1 cellular context compared by ENCODE assay signal in the genomic region with DNA sequence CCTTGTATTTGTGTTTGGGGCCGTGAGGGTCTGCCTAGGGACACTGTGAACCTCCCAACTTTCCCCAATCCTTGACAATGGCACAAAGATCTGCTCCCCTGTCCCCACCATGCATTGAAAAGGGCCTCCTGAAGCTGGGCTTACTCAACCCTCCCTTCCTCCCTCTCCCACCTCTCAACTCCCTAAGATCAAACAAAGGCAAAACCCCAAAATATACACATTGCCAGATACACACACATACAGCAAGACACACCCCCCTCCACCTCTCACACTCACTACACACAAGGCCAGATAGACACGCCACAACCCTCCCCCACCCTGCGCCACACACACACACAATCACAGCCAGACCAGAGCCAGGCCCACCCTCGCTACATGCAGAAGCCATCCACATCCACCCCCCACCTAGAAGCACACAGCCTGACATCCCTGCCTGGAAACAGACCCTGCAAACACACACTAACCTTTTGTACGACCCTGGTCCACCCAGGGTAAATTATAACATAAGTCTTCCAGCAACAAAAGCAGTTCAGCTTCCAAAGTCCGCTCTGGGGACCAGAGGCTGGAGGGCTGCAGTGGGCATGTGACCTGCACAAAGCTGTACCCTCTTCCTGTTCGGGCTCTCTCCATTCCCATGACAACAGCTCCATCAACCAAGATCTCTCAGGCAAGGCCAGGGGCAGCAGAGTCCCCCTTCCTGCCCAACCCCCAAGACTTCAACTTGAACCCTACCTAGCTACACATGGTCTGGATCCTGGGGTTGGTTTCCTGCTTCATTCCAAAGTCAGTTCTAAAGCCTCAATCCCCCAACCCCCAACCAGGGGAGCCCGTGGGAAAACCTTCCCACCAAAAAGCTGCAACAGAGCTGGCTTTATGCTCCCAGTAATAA.
TF ChIP-seq lines count a peak whose summit lies in the region.

No MANE protein-coding gene starts in this region.

TF ChIP-seq in HepG2, 621 proteins besides CTCF, POLR2A, EP300 and RAD21 (continued from another document and continues in another):
- TF ChIP-seq, protein P1, sequence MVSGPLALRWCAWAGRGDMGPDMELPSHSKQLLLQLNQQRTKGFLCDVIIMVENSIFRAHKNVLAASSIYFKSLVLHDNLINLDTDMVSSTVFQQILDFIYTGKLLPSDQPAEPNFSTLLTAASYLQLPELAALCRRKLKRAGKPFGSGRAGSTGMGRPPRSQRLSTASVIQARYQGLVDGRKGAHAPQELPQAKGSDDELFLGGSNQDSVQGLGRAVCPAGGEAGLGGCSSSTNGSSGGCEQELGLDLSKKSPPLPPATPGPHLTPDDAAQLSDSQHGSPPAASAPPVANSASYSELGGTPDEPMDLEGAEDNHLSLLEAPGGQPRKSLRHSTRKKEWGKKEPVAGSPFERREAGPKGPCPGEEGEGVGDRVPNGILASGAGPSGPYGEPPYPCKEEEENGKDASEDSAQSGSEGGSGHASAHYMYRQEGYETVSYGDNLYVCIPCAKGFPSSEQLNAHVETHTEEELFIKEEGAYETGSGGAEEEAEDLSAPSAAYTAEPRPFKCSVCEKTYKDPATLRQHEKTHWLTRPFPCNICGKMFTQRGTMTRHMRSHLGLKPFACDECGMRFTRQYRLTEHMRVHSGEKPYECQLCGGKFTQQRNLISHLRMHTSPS (CRISPR knock-in tag; IDR thresholded peaks at IDR 0.05; ENCODE audit: low read depth), result no peak
- TF ChIP-seq, protein P2, sequence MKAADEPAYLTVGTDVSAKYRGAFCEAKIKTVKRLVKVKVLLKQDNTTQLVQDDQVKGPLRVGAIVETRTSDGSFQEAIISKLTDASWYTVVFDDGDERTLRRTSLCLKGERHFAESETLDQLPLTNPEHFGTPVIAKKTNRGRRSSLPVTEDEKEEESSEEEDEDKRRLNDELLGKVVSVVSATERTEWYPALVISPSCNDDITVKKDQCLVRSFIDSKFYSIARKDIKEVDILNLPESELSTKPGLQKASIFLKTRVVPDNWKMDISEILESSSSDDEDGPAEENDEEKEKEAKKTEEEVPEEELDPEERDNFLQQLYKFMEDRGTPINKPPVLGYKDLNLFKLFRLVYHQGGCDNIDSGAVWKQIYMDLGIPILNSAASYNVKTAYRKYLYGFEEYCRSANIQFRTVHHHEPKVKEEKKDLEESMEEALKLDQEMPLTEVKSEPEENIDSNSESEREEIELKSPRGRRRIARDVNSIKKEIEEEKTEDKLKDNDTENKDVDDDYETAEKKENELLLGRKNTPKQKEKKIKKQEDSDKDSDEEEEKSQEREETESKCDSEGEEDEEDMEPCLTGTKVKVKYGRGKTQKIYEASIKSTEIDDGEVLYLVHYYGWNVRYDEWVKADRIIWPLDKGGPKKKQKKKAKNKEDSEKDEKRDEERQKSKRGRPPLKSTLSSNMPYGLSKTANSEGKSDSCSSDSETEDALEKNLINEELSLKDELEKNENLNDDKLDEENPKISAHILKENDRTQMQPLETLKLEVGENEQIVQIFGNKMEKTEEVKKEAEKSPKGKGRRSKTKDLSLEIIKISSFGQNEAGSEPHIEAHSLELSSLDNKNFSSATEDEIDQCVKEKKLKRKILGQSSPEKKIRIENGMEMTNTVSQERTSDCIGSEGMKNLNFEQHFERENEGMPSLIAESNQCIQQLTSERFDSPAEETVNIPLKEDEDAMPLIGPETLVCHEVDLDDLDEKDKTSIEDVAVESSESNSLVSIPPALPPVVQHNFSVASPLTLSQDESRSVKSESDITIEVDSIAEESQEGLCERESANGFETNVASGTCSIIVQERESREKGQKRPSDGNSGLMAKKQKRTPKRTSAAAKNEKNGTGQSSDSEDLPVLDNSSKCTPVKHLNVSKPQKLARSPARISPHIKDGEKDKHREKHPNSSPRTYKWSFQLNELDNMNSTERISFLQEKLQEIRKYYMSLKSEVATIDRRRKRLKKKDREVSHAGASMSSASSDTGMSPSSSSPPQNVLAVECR (CRISPR knock-in tag; IDR thresholded peaks at IDR 0.05; ENCODE audit: borderline replicate concordance), result peak; percentile 86; the same call in 1 of the 2 replicates
- 0 out of 2 replicates have a peak, but pooled peaks have one; percentile 34 for TF ChIP-seq REL (CRISPR knock-in tag; conservative IDR thresholded peaks at IDR 0.05)
- TF ChIP-seq MAFK (conservative IDR thresholded peaks at IDR 0.05 in 1 of 2, IDR thresholded peaks at IDR 0.05 in 1 of 2; ENCODE audit: low read length in 2 of 2), result no peak
- TF ChIP-seq TCF7L2 (IDR thresholded peaks at IDR 0.05; ENCODE audit: low read depth, low read length), result no peak
- TF ChIP-seq MED13 (CRISPR knock-in tag; IDR thresholded peaks at IDR 0.05), result peak; percentile 52; the same call in 1 of the 2 replicates
- no peak for TF ChIP-seq ZNF138 (CRISPR knock-in tag; IDR thresholded peaks at IDR 0.05; ENCODE audit: low read depth)
- TF ChIP-seq, protein P3, sequence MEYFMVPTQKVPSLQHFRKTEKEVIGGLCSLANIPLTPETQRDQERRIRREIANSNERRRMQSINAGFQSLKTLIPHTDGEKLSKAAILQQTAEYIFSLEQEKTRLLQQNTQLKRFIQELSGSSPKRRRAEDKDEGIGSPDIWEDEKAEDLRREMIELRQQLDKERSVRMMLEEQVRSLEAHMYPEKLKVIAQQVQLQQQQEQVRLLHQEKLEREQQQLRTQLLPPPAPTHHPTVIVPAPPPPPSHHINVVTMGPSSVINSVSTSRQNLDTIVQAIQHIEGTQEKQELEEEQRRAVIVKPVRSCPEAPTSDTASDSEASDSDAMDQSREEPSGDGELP (IDR thresholded peaks at IDR 0.05; ENCODE audit: borderline replicate concordance, low read depth), result peak; percentile 46; the same call in 1 of the 2 replicates
- TF ChIP-seq NFKBIZ (CRISPR knock-in tag; IDR thresholded peaks at IDR 0.05), result no peak; the same call in 1 of the 2 replicates
- TF ChIP-seq HNF4A (CRISPR knock-in tag; IDR thresholded peaks at IDR 0.05), result peak; percentile 97
- TF ChIP-seq ZNF256 (CRISPR knock-in tag; conservative IDR thresholded peaks at IDR 0.05), result no peak
- TF ChIP-seq FOXC1 (CRISPR knock-in tag; IDR thresholded peaks at IDR 0.05; ENCODE audit: borderline replicate concordance), result no peak
- TF ChIP-seq SOX6 (IDR thresholded peaks at IDR 0.05), result no peak
- TF ChIP-seq SOX6 (CRISPR knock-in tag; IDR thresholded peaks at IDR 0.05), result peak; percentile 94
- TF ChIP-seq ZNF644 (CRISPR knock-in tag; IDR thresholded peaks at IDR 0.05; ENCODE audit: low read depth), result peak; percentile 46; the same call in 1 of the 2 replicates
- TF ChIP-seq DBP (CRISPR knock-in tag; IDR thresholded peaks at IDR 0.05; ENCODE audit: not compliant biosample characterization), result no peak
- peak; percentile 91; the same call in 1 of the 3 replicates for TF ChIP-seq MXI1 (IDR thresholded peaks at IDR 0.05; ENCODE audit: borderline replicate concordance, low read depth, low read length)
- TF ChIP-seq, protein P4, sequence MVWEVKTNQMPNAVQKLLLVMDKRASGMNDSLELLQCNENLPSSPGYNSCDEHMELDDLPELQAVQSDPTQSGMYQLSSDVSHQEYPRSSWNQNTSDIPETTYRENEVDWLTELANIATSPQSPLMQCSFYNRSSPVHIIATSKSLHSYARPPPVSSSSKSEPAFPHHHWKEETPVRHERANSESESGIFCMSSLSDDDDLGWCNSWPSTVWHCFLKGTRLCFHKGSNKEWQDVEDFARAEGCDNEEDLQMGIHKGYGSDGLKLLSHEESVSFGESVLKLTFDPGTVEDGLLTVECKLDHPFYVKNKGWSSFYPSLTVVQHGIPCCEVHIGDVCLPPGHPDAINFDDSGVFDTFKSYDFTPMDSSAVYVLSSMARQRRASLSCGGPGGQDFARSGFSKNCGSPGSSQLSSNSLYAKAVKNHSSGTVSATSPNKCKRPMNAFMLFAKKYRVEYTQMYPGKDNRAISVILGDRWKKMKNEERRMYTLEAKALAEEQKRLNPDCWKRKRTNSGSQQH (CRISPR knock-in tag; IDR thresholded peaks at IDR 0.05; ENCODE audit: low read depth), result peak; percentile 66; the same call in 1 of the 2 replicates
- TF ChIP-seq CBX2 (IDR thresholded peaks at IDR 0.05; ENCODE audit: low read depth, low read length), result no peak
- TF ChIP-seq CBX2 (CRISPR knock-in tag; IDR thresholded peaks at IDR 0.05; ENCODE audit: low read depth), result no peak
- peak; percentile 25; the same call in 1 of the 2 replicates for TF ChIP-seq ZMYM3 (CRISPR knock-in tag; IDR thresholded peaks at IDR 0.05)
- TF ChIP-seq RFX3 (CRISPR knock-in tag; IDR thresholded peaks at IDR 0.05), result peak; percentile 94
- no peak for TF ChIP-seq HNRNPLL (IDR thresholded peaks at IDR 0.05; ENCODE audit: low read depth, low read length, poor library complexity, severe bottlenecking)
- TF ChIP-seq MATR3 (CRISPR knock-in tag; IDR thresholded peaks at IDR 0.05), result no peak
- no peak for TF ChIP-seq PHF20 (CRISPR knock-in tag; IDR thresholded peaks at IDR 0.05)
- TF ChIP-seq ZNF772 (CRISPR knock-in tag; IDR thresholded peaks at IDR 0.05), result peak; percentile 54; the same call in 1 of the 2 replicates
- peak; percentile 86 for TF ChIP-seq ZNF792 (CRISPR knock-in tag; IDR thresholded peaks at IDR 0.05)
- TF ChIP-seq FOSL1 (CRISPR knock-in tag; IDR thresholded peaks at IDR 0.05; ENCODE audit: borderline replicate concordance), result no peak
- TF ChIP-seq SYNCRIP (IDR thresholded peaks at IDR 0.05; ENCODE audit: insufficient read depth, low read depth, low read length), result no peak
- TF ChIP-seq NBN (conservative IDR thresholded peaks at IDR 0.05), result no peak
- no peak for TF ChIP-seq HDAC6 (IDR thresholded peaks at IDR 0.05; ENCODE audit: low read depth, low read length)
- no peak for TF ChIP-seq ZNF773 (CRISPR knock-in tag; IDR thresholded peaks at IDR 0.05; ENCODE audit: borderline replicate concordance)
- no peak; the same call in 1 of the 2 replicates for TF ChIP-seq ZBTB33 (CRISPR knock-in tag; IDR thresholded peaks at IDR 0.05)
- TF ChIP-seq ARHGAP35 (CRISPR knock-in tag; IDR thresholded peaks at IDR 0.05; ENCODE audit: borderline replicate concordance), result no peak
- TF ChIP-seq PRMT3 (CRISPR knock-in tag; IDR thresholded peaks at IDR 0.05; ENCODE audit: borderline replicate concordance, low read depth), result no peak
- TF ChIP-seq ZNF615 (CRISPR knock-in tag; IDR thresholded peaks at IDR 0.05; ENCODE audit: borderline replicate concordance), result 0 out of 2 replicates have a peak, but pooled peaks have one; percentile 26
- TF ChIP-seq ZSCAN25 (CRISPR knock-in tag; IDR thresholded peaks at IDR 0.05), result peak; percentile 57; the same call in 1 of the 2 replicates
- no peak for TF ChIP-seq ZNF329 (CRISPR knock-in tag; IDR thresholded peaks at IDR 0.05; ENCODE audit: low read depth)
- peak; percentile 93 for TF ChIP-seq RFX1 (IDR thresholded peaks at IDR 0.05)
- TF ChIP-seq ZNF335 (CRISPR knock-in tag; IDR thresholded peaks at IDR 0.05), result peak; percentile 83; the same call in 1 of the 2 replicates
- peak; percentile 90 for TF ChIP-seq ELF1 (CRISPR knock-in tag; IDR thresholded peaks at IDR 0.05)
- TF ChIP-seq, protein P5, sequence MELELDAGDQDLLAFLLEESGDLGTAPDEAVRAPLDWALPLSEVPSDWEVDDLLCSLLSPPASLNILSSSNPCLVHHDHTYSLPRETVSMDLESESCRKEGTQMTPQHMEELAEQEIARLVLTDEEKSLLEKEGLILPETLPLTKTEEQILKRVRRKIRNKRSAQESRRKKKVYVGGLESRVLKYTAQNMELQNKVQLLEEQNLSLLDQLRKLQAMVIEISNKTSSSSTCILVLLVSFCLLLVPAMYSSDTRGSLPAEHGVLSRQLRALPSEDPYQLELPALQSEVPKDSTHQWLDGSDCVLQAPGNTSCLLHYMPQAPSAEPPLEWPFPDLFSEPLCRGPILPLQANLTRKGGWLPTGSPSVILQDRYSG (CRISPR knock-in tag; IDR thresholded peaks at IDR 0.05), result no peak
- no peak; the same call in 1 of the 2 replicates for TF ChIP-seq NFYB (CRISPR knock-in tag; IDR thresholded peaks at IDR 0.05)
- TF ChIP-seq TAF15 (IDR thresholded peaks at IDR 0.05; ENCODE audit: low read depth, low read length, poor library complexity, severe bottlenecking), result no peak
- TF ChIP-seq MED1 (CRISPR knock-in tag; IDR thresholded peaks at IDR 0.05), result peak; percentile 82
- peak; percentile 72 to 77; a peak in 3 of 4 replicates for TF ChIP-seq NR2F1 (CRISPR knock-in tag; IDR thresholded peaks at IDR 0.05)
- TF ChIP-seq ZNF230 (CRISPR knock-in tag; IDR thresholded peaks at IDR 0.05), result no peak
- TF ChIP-seq, protein P6, sequence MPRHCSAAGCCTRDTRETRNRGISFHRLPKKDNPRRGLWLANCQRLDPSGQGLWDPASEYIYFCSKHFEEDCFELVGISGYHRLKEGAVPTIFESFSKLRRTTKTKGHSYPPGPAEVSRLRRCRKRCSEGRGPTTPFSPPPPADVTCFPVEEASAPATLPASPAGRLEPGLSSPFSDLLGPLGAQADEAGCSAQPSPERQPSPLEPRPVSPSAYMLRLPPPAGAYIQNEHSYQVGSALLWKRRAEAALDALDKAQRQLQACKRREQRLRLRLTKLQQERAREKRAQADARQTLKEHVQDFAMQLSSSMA (CRISPR knock-in tag; IDR thresholded peaks at IDR 0.05), result no peak
- no peak for TF ChIP-seq ELF4 (CRISPR knock-in tag; IDR thresholded peaks at IDR 0.05; ENCODE audit: borderline replicate concordance)
- no peak for TF ChIP-seq ZNF121 (CRISPR knock-in tag; IDR thresholded peaks at IDR 0.05)
- TF ChIP-seq ZNF367 (CRISPR knock-in tag; IDR thresholded peaks at IDR 0.05; ENCODE audit: borderline replicate concordance), result no peak
- TF ChIP-seq ZKSCAN8 (CRISPR knock-in tag; IDR thresholded peaks at IDR 0.05; ENCODE audit: borderline replicate concordance), result peak; percentile 77; the same call in 1 of the 2 replicates
- TF ChIP-seq SALL1 (CRISPR knock-in tag; IDR thresholded peaks at IDR 0.05), result peak; percentile 97
- TF ChIP-seq JUND (CRISPR knock-in tag; IDR thresholded peaks at IDR 0.05), result peak; percentile 54; the same call in 1 of the 2 replicates
- TF ChIP-seq SMAD1 (CRISPR knock-in tag; IDR thresholded peaks at IDR 0.05; ENCODE audit: borderline replicate concordance, low read depth), result no peak
- peak; percentile 58; the same call in 1 of the 2 replicates for TF ChIP-seq RFX5 (IDR thresholded peaks at IDR 0.05; ENCODE audit: low read depth, low read length)
- TF ChIP-seq GATAD1 (CRISPR knock-in tag; IDR thresholded peaks at IDR 0.05), result peak; percentile 66; the same call in 1 of the 2 replicates
- TF ChIP-seq ZSCAN31 (CRISPR knock-in tag; IDR thresholded peaks at IDR 0.05; ENCODE audit: low read depth), result peak; percentile 57; the same call in 1 of the 2 replicates
